8 cellular contexts compared by ENCODE assay signal in the genomic region with DNA sequence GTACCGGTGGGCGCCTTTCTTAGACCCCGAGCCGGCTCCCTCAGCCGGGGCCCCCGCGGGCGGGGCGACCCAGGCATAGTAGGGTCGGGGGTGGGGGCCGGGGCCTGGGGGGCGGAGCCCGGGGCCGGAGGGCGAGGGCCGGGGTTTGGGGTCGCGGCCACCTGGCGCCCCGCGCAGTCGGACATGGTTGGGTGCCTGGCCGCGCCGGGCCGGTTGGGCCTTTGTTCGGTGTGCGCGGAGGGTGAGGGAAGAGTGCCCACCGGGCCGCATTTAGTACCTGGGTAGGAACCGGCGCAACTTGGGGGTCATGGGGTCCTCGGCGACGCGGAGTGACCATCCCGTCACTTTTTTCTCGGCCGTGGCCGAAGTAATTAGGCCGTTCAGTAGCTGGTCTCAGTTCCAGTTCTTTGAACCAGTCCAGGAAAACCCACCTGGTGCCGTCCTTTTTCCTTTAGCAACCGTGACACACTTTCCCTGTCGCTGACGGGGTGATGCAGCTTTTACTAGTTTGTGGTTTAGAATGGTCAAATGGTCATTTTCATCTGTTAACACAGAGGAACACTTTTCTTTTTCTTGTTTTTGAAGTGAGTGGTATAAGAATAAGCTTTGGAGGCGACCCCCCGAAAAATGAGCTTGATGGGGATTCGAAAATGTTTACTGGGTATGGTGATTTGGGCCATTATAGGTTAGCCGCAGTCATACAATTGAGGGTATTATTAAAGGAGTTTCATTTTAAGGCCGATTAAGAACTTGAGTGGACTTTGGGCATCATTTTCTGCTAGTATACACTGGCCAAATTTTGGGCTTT. TPM values are rescaled to one million over a fixed set of nuclear protein-coding genes. Genes with fewer than 3 reads are reported as not detected.
DNase-seq lines count a peak whose midpoint lies in the region; ATAC-seq and TF ChIP-seq lines count a peak whose summit lies in the region.

No MANE protein-coding gene starts in this region.

- ATAC-seq in GM21390 (IDR thresholded peaks at IDR 0.05; ENCODE audit: unreplicated experiment), result no peak

- intact Hi-C loops in spleen (cut with DNase I; ENCODE audit: low total_unique reads), result no loop called here

- H3K36me3 ChIP-seq in HUES6 (ENCODE audit: control insufficient read depth, insufficient read depth, low read length), result peaks cover 36% of the 10 kb centered on the region
- peaks cover 6% of the 10 kb centered on the region for H3K36me3 ChIP-seq in adipocyte (ENCODE audit: control insufficient read depth, insufficient read depth, low read length, severe bottlenecking)
- peaks cover 0 to 20% (median 5%) of the 10 kb centered on the region in 6 donors for H3K36me3 ChIP-seq in spleen

- H3K27ac ChIP-seq in HUES6 (ENCODE audit: low read depth, low read length), result peak overlapping the region; percentile 90
- H3K27ac ChIP-seq in spleen, result peak overlapping the region; percentile 59 to 100 (median 99)

- H3K4me1 ChIP-seq in HUES6 (ENCODE audit: control insufficient read depth, insufficient read depth, low read length) (peaks cover 19% of the 10 kb centered on the region; the same call in 1 of the 2 replicates), adipocyte (ENCODE audit: control insufficient read depth, insufficient read depth, low read length) (peaks cover 34% of the 10 kb centered on the region), spleen (peaks cover 18 to 58% (median 41%) of the 10 kb centered on the region in 6 donors)

- TF ChIP-seq CTCF in spleen (IDR thresholded peaks at IDR 0.05 in 8 of 11, conservative IDR thresholded peaks at IDR 0.05 in 3 of 11), result no peak

- DNase-seq in DMS53 (lab: John Stamatoyannopoulos, UW) (peak; percentile 51), DMS53 treated with DMSO at 0.1 percent for 48 hours (lab: John Stamatoyannopoulos, UW; ENCODE audit: unreplicated experiment) (no peak), adipocyte (ENCODE audit: low read depth) (peak; percentile 55), spleen (no peak), NOMO-1 treated with DMSO at 0.1 percent for 48 hours (lab: John Stamatoyannopoulos, UW; ENCODE audit: unreplicated experiment) (no peak)

- H3K9ac ChIP-seq in HUES6 (ENCODE audit: low read length) (peak overlapping the region; percentile 98), adipocyte (ENCODE audit: low read length) (peak overlapping the region; percentile 82)

- TF ChIP-seq POLR2A in spleen (IDR thresholded peaks at IDR 0.05), result no peak

- H3K4me3 ChIP-seq in HUES6 (ENCODE audit: low read depth, low read length) (peak overlapping the region; percentile 99), adipocyte (ENCODE audit: low read length) (peak overlapping the region; percentile 83), iPS-18c (ENCODE audit: insufficient read depth, low read depth, low read length) (peak overlapping the region; percentile 85), spleen (peak overlapping the region; percentile 63 to 95 (median 76))

- no peaks in the 10 kb centered on the region for H3K9me3 ChIP-seq in HUES6 (ENCODE audit: control insufficient read depth, insufficient read depth, low read depth, low read length)
- no peaks in the 10 kb centered on the region for H3K9me3 ChIP-seq in adipocyte (ENCODE audit: control insufficient read depth, low read length)
- H3K9me3 ChIP-seq in iPS-18c (ENCODE audit: control insufficient read depth, insufficient read depth, low read length), result no peaks in the 10 kb centered on the region
- no peaks in the 10 kb centered on the region for H3K9me3 ChIP-seq in spleen

- WGBS in spleen, 5 donors, result 0 to 1% (median 0%) methylated on average over 21 to 51 of the region's 51 CpGs

- H3K27me3 ChIP-seq in HUES6 (ENCODE audit: control insufficient read depth, insufficient read depth, low read length) (no peaks in the 10 kb centered on the region), adipocyte (replicated peaks; ENCODE audit: control insufficient read depth, insufficient read depth, low read length) (no peaks in the 10 kb centered on the region), spleen (replicated peaks in 1 of 7) (no peaks in the 10 kb centered on the region)

RNA-seq across cellular contexts. Expression of gene CKS2, which starts 0.6 kb away (rescaled TPM):
- total RNA-seq in spleen, result 10 to 100 TPM in 6 of 7 donors, 1 to 10 TPM in 1; 9.2 to 27.3 (median 13.9) TPM
- polyA plus RNA-seq in spleen, result 100 to 1,000 TPM in 2 of 3 donors, 10 to 100 TPM in 1; 50.0 to 142 (median 109) TPM

RNA-seq across cellular contexts. Expression of gene SECISBP2, which starts 6.8 kb away (rescaled TPM):
- 100 to 1,000 TPM in 1 of 7 donors, 10 to 100 TPM in 6; 55.7 to 117 (median 86.7) TPM for total RNA-seq in spleen
- polyA plus RNA-seq in spleen, result 10 to 100 TPM; 20.7 to 40.2 (median 38.4) TPM

Comparison
In these comparisons a context has a peak if more than half of its experiments do, and no peak if none do; other contexts are left out.
1. DNase-seq: peak in DMS53 (single experiment) and adipocyte (single experiment); none in DMS53 treated with DMSO at 0.1 percent for 48 hours (single experiment), spleen (single experiment) and NOMO-1 treated with DMSO at 0.1 percent for 48 hours (single experiment).
2. Peak in every context shown above with its lines, with median percentiles within 50 percentile points of each other: H3K4me3 ChIP-seq.